Comparison of ENCODE assay signal across 8 cellular contexts in genomic region chr13:21139374-21139773, GRCh38. TPM values are rescaled to one million over a fixed set of nuclear protein-coding genes. Genes with fewer than 3 reads are reported as not detected.
A peak's percentile ranks its signal among the peaks of the same experiment; 100 is the strongest.
DNase-seq lines count a peak whose midpoint lies in the region; ATAC-seq, FAIRE-seq and TF ChIP-seq lines count a peak whose summit lies in the region.

No MANE protein-coding gene starts in this region.

- H3K23ac ChIP-seq in H9 (ENCODE audit: insufficient read length, low read depth, low read length) = no peak overlapping the region

- no peak overlapping the region for H3K4ac ChIP-seq in H9 (ENCODE audit: low read depth, low read length)

- H3K4me3 ChIP-seq in fibroblast of villous mesenchyme (ENCODE audit: low read depth, low read length) (peak overlapping the region; percentile 96), skeletal muscle satellite cell (ENCODE audit: low read length) (peak overlapping the region; percentile 96)

- H3K4me2 ChIP-seq in H9 (ENCODE audit: insufficient read depth, insufficient read length, low read length) (peak overlapping the region; percentile 72), skeletal muscle satellite cell (ENCODE audit: low read length) (peak overlapping the region; percentile 92)

- no peaks in the 10 kb centered on the region for H3K27me3 Mint-ChIP-seq in H9 (ENCODE audit: low read depth)
- H3K27me3 Mint-ChIP-seq in T-helper 17 cell = peaks cover 16% of the 10 kb centered on the region

- H3K79me1 ChIP-seq in H9 (ENCODE audit: insufficient read depth, low read depth, low read length, poor library complexity, severe bottlenecking) = no peaks in the 10 kb centered on the region

- DNase-seq in H9 (no peak), T-helper 17 cell (no peak), fibroblast of villous mesenchyme (ENCODE audit: low read depth) (no peak), RCC 7860 (ENCODE audit: low spot score) (no peak)

- no peak overlapping the region for H2BK12ac ChIP-seq in H9 (ENCODE audit: insufficient read length, low read depth, low read length)

- no peak overlapping the region for H3K18ac ChIP-seq in H9 (ENCODE audit: insufficient read length, low read depth, low read length)

- no peak overlapping the region for H4K5ac ChIP-seq in H9 (ENCODE audit: insufficient read length, low read depth, low read length)

- H2BK20ac ChIP-seq in H9 (ENCODE audit: low read depth, low read length, poor library complexity, severe bottlenecking) = no peak overlapping the region

- H2AK5ac ChIP-seq in H9 (ENCODE audit: insufficient read length, low read length) = no peak overlapping the region

- H3K79me2 ChIP-seq in H9 (ENCODE audit: insufficient read depth, low read length) = peaks cover 19% of the 10 kb centered on the region; the same call in 1 of the 2 replicates

- no peak overlapping the region for H3K14ac ChIP-seq in H9 (ENCODE audit: insufficient read depth, low read length)

- FAIRE-seq in RCC 7860 (lab: Jason Lieb, UNC) = no peak

- TF ChIP-seq CTCF in H9 (conservative IDR thresholded peaks at IDR 0.05) (no peak), fibroblast of villous mesenchyme (IDR thresholded peaks at IDR 0.05; ENCODE audit: insufficient read depth, low read depth, low read length) (no peak)

- no peaks in the 10 kb centered on the region for H3K23me2 ChIP-seq in H9 (ENCODE audit: insufficient read length, low read depth, low read length, poor library complexity, severe bottlenecking)

- ATAC-seq in T-helper 17 cell = no peak
- no peak for ATAC-seq in HG02938 (IDR thresholded peaks at IDR 0.05; ENCODE audit: unreplicated experiment)
- ATAC-seq in HG03571 (IDR thresholded peaks at IDR 0.05; ENCODE audit: unreplicated experiment) = no peak
- ATAC-seq in HG02973 (IDR thresholded peaks at IDR 0.05; ENCODE audit: unreplicated experiment) = no peak

- H4K8ac ChIP-seq in H9 (replicated peaks; ENCODE audit: insufficient read length, low read depth, low read length) = no peak overlapping the region

- H3K9me3 ChIP-seq in H9 (ENCODE audit: control insufficient read depth, low read depth, low read length) = no peaks in the 10 kb centered on the region
- no peaks in the 10 kb centered on the region for H3K9me3 ChIP-seq in T-helper 17 cell (ENCODE audit: control insufficient read depth, low read length, poor library complexity, severe bottlenecking)
- H3K9me3 ChIP-seq in skeletal muscle satellite cell (replicated peaks; ENCODE audit: low read length) = no peaks in the 10 kb centered on the region

- no peak overlapping the region for H2BK120ac ChIP-seq in H9 (ENCODE audit: low read depth, low read length, poor library complexity, severe bottlenecking)

- H3K27me3 ChIP-seq in H9 (ENCODE audit: insufficient read depth, low read length) (no peaks in the 10 kb centered on the region), skeletal muscle satellite cell (ENCODE audit: control insufficient read depth, insufficient read depth, low read length) (no peaks in the 10 kb centered on the region)

- no peaks in the 10 kb centered on the region for H4K20me1 ChIP-seq in H9 (ENCODE audit: control insufficient read depth, insufficient read depth, insufficient read length)

- peaks cover 19% of the 10 kb centered on the region for H3K36me3 ChIP-seq in skeletal muscle satellite cell (ENCODE audit: insufficient read depth, low read length)

- H4K91ac ChIP-seq in H9 (ENCODE audit: insufficient read length, low read depth, low read length) = no peak overlapping the region

- H3K4me3 Mint-ChIP-seq in H9 (peak overlapping the region; percentile 95 to 97), T-helper 17 cell (peak overlapping the region; percentile 98)

- H3K36me3 Mint-ChIP-seq in H9 (ENCODE audit: insufficient read depth in 1 of 3, low read depth in 3 of 3) (peaks cover 25 to 33% (median 31%) of the 10 kb centered on the region in 3 experiments), T-helper 17 cell (ENCODE audit: low read depth) (peaks cover 6% of the 10 kb centered on the region)

- WGBS in H9 (ENCODE audit: extremely low coverage, insufficient read length, low lambda C conversion rate) = no CpG with 5 or more reads among the region's 12 CpGs

- H2BK15ac ChIP-seq in H9 (ENCODE audit: low read depth, low read length) = no peak overlapping the region

- H2BK5ac ChIP-seq in H9 (ENCODE audit: insufficient read length, low read length) = no peak overlapping the region

- H2AFZ ChIP-seq in H9 (ENCODE audit: low read length) = no peak overlapping the region

- H3T11ph ChIP-seq in H9 (ENCODE audit: low read length) = no peak overlapping the region

- H3K27ac ChIP-seq in H9 (ENCODE audit: insufficient read length, low read depth, low read length) = no peak overlapping the region

- H3K9me3 Mint-ChIP-seq in H9 = peaks cover 11 to 13% of the 10 kb centered on the region in 2 experiments

- no peak overlapping the region for H3K9ac ChIP-seq in H9 (ENCODE audit: extremely low read depth, insufficient read length, low read length)
- peak overlapping the region; percentile 97 for H3K9ac ChIP-seq in skeletal muscle satellite cell (ENCODE audit: low read depth, low read length)

- no peak overlapping the region for H3K56ac ChIP-seq in H9 (ENCODE audit: insufficient read length, low read depth, low read length)

- H3K4me1 ChIP-seq in H9 (ENCODE audit: insufficient read depth, low read length) (no peaks in the 10 kb centered on the region; the same call in 1 of the 2 replicates), skeletal muscle satellite cell (ENCODE audit: control insufficient read depth, insufficient read depth, low read length) (peaks cover 18% of the 10 kb centered on the region)

- H3K4me1 Mint-ChIP-seq in H9 (peaks cover 29 to 43% of the 10 kb centered on the region in 2 experiments), T-helper 17 cell (peaks cover 31% of the 10 kb centered on the region)

- H3K27ac Mint-ChIP-seq in H9 (peak overlapping the region; percentile 94 to 99 (median 99); a peak in 4 of 7 replicates), T-helper 17 cell (peak overlapping the region; percentile 95)

RNA-seq across cellular contexts. Expression of gene SAP18, which starts 0.5 kb away (rescaled TPM):
- 393 and 435 TPM in 2 replicates for total RNA-seq in H9 (2021)
- total RNA-seq in T-helper 17 cell = 100 to 1,000 TPM; 194 to 201 TPM
- 36.1 and 50.5 TPM in 2 replicates for total RNA-seq in fibroblast of villous mesenchyme
- total RNA-seq in skeletal muscle satellite cell (2012; rRNA removed) = 40.0 and 41.6 TPM in 2 replicates

RNA-seq across cellular contexts. Expression of gene SKA3, which starts 37.0 kb away (rescaled TPM):
- 59.3 and 61.8 TPM in 2 replicates for total RNA-seq in H9 (2021)
- total RNA-seq in T-helper 17 cell = 1 to 10 TPM; 1.9 to 2.7 TPM
- 12.9 and 24.2 TPM in 2 replicates for total RNA-seq in fibroblast of villous mesenchyme
- total RNA-seq in skeletal muscle satellite cell (2012; rRNA removed) = 11.4 and 12.7 TPM in 2 replicates

RNA-seq across cellular contexts. Expression of gene MRPL57, which starts 37.1 kb away (rescaled TPM):
- total RNA-seq in H9 (2021) (31.3 and 33.2 TPM in 2 replicates), T-helper 17 cell (1 to 10 TPM; 7.8 to 9.3 TPM), fibroblast of villous mesenchyme (20.3 and 25.8 TPM in 2 replicates)
- total RNA-seq in skeletal muscle satellite cell (2012; rRNA removed) = 23.8 and 26.6 TPM in 2 replicates
